Comparison of ENCODE assay signal across 8 cellular contexts in the genomic region with DNA sequence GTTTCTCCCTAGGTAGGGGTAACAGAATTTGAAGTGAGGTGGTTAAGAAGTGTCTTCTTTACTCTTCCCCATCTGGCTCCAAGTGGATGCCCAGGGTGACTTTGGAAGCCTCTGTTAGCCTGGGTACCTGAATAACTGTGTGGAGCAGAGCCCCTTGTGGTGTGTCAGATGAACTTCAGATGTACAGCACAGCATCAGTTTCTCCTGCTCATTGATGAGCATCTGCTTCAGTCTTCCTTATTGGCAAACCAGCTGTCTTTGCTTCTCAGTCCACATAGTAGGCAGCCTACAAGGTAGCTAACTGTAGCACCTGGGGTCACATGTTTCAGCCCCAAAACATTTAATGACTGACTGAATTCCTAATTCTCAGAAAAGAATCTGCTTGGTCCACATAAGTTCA. TPM values are rescaled to one million over a fixed set of nuclear protein-coding genes. Genes with fewer than 3 reads are reported as not detected.
DNase-seq lines count a peak whose midpoint lies in the region; ATAC-seq and TF ChIP-seq lines count a peak whose summit lies in the region.

No MANE protein-coding gene starts in this region.

- ATAC-seq in GM18517 (IDR thresholded peaks at IDR 0.05; ENCODE audit: unreplicated experiment) (peak; percentile 64), HG03432 (IDR thresholded peaks at IDR 0.05; ENCODE audit: unreplicated experiment) (peak; percentile 83)

- CTCF ChIA-PET in BJ (lab: Yijun Ruan, JAX), result interaction anchor here (1.6 to 1.7 kb wide), 2 partner anchors 9 to 23 kb away, joined by 5 to 6 read pairs; no protein-coding TSS in a partner anchor

- H3K27me3 ChIP-seq in BJ (ENCODE audit: control insufficient read depth, insufficient read depth, low read length) (no peaks in the 10 kb centered on the region), kidney epithelial cell (ENCODE audit: control insufficient read depth, insufficient read depth, low read length) (no peaks in the 10 kb centered on the region)

- DNase-seq in BJ (ENCODE audit: low read depth), result no peak
- DNase-seq in SW480 (ENCODE audit: low spot score), result peak; percentile 16
- DNase-seq in kidney epithelial cell (ENCODE audit: low read depth), result no peak
- DNase-seq in stimulated activated CD8-positive, alpha-beta memory T cell treated with anti-CD3 and anti-CD28 coated beads, Interleukin-4, amount 100 ng/mL, for 48 hours, result no peak
- no peak for DNase-seq in middle frontal gyrus (ENCODE audit: extremely low spot score, low spot score)
- DNase-seq in stimulated activated CD4-positive, alpha-beta T cell treated with anti-CD3 and anti-CD28 coated beads, Interleukin-4, amount 100 ng/mL, for 1 hour, result no peak

- TF ChIP-seq CTCF in BJ (IDR thresholded peaks at IDR 0.05; ENCODE audit: insufficient read depth, low read depth, low read length), result peak; percentile 31
- TF ChIP-seq CTCF in kidney epithelial cell (IDR thresholded peaks at IDR 0.05; ENCODE audit: insufficient read depth, low read length, poor library complexity, severe bottlenecking), result peak; percentile 54

- H3K4me3 ChIP-seq in BJ (ENCODE audit: low read depth, low read length), result no peak overlapping the region
- H3K4me3 ChIP-seq in kidney epithelial cell (ENCODE audit: low read depth, low read length), result no peak overlapping the region

- H3K36me3 ChIP-seq in BJ (ENCODE audit: control insufficient read depth, insufficient read depth, low read length), result no peaks in the 10 kb centered on the region
- no peaks in the 10 kb centered on the region for H3K36me3 ChIP-seq in kidney epithelial cell (ENCODE audit: control insufficient read depth, insufficient read depth, low read length)

- POLR2A ChIA-PET in BJ (lab: Charles Lee), result no interaction called here

RNA-seq across cellular contexts. Expression of gene ATP8B1, which starts 56.2 kb away (rescaled TPM):
- 53.3 and 84.5 TPM in 2 replicates for polyA plus RNA-seq in BJ (2011; rRNA removed)
- 58.2 and 60.0 TPM in 2 replicates for polyA minus RNA-seq in BJ (2011; rRNA and poly(A)+ RNA removed)
- total RNA-seq in kidney epithelial cell, result 13.1 and 14.7 TPM in 2 replicates
